ENCODE assay signal across 27 cellular contexts in the genomic region with DNA sequence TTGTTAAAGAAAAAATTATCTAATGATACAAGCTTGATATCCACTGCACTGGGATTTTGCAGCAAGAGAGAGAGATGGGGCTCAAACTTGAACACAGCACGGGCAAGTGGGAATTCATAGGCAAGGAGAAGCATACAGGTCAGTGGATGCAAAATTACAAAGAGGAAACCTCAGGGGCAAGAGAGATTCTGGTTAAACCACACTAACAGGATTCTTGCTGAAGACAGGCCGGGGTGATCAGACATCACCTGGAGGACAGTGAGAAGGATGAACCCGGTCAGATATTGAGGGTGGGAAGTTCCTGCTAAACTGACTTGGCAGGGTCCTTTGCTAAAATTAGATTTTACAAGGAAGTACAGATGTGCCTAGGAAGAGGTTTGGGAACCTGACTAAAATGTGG. TPM values are rescaled to one million over a fixed set of nuclear protein-coding genes. Genes with fewer than 3 reads are reported as not detected.
DNase-seq lines count a peak whose midpoint lies in the region; ATAC-seq, FAIRE-seq and TF ChIP-seq lines count a peak whose summit lies in the region.
"Had no signal": no experiment of that assay in that cellular context is flagged by ENCODE, and none has a peak within 500 bp of the region (broad histone marks: within the 10 kb centered on the region; RNA-seq: fewer than 3 reads in every experiment).

No MANE protein-coding gene starts in this region.

- no peak for FAIRE-seq in small intestine (lab: Jason Lieb, UNC)
- FAIRE-seq: GM19239, islet of Langerhans, K562 had no signal

- peaks cover 6 to 16% of the 10 kb centered on the region in 2 donors for H3K4me1 ChIP-seq in small intestine (ENCODE audit: control insufficient read depth in 2 of 2, insufficient read depth in 1 of 2, low read depth in 1 of 2, low read length in 1 of 2)

- in situ Hi-C loops in brain microvascular endothelial cell (cut with HindIII; ENCODE audit: low pct_ligation_motif_present, low sequenced_read_pairs): no loop called here

- no peaks in the 10 kb centered on the region for H3K9me3 Mint-ChIP-seq in activated CD4-positive, alpha-beta T cell treated with anti-CD3 and anti-CD28 coated beads for 36 hours (ENCODE audit: low read depth)
- H3K9me3 Mint-ChIP-seq in activated T-helper 17 cell treated with anti-CD3 and anti-CD28 coated beads, Interleukin-2, amount 50 U/mL, for 72 hours: no peaks in the 10 kb centered on the region
- H3K9me3 Mint-ChIP-seq: HFFc6; stimulated activated naive B cell treated with anti-CD40 and anti-IgM and Interleukin-4, amounts not matched to agents 10 μg/mL and 1 μg/mL and 100 μg/mL, for 72 hours had no signal

- CTCF ChIA-PET in activated CD4-positive, alpha-beta T cell treated with anti-CD3 and anti-CD28 coated beads for 36 hours (lab: Charles Lee): interaction anchor here (0.8 to 1.3 kb wide), 2 partner anchors 55 to 634 kb away, joined by 3 to 4 read pairs; no protein-coding TSS in a partner anchor

- intact Hi-C loops in activated CD4-positive, alpha-beta T cell treated with anti-CD3 and anti-CD28 coated beads for 36 hours (cut with DNase I, micrococcal nuclease): no loop called here

- no peaks in the 10 kb centered on the region for H3K27me3 Mint-ChIP-seq in activated CD4-positive, alpha-beta T cell treated with anti-CD3 and anti-CD28 coated beads for 36 hours
- no peaks in the 10 kb centered on the region for H3K27me3 Mint-ChIP-seq in activated T-helper 17 cell treated with anti-CD3 and anti-CD28 coated beads, Interleukin-2, amount 50 U/mL, for 72 hours

- H3K36me3 ChIP-seq in small intestine (ENCODE audit: control insufficient read depth in 2 of 2, insufficient read depth in 2 of 2, low read length in 2 of 2) (no peaks in the 10 kb centered on the region), brain microvascular endothelial cell (replicated peaks) (no peaks in the 10 kb centered on the region)

- H3K27ac Mint-ChIP-seq in activated CD4-positive, alpha-beta T cell treated with anti-CD3 and anti-CD28 coated beads for 36 hours: peak overlapping the region; percentile 45
- peak overlapping the region; percentile 55 for H3K27ac Mint-ChIP-seq in activated T-helper 17 cell treated with anti-CD3 and anti-CD28 coated beads, Interleukin-2, amount 50 U/mL, for 72 hours
- H3K27ac Mint-ChIP-seq: HFFc6; stimulated activated naive B cell treated with anti-CD40 and anti-IgM and Interleukin-4, amounts not matched to agents 10 μg/mL and 1 μg/mL and 100 μg/mL, for 72 hours had no signal

- POLR2A ChIA-PET in activated CD4-positive, alpha-beta T cell treated with anti-CD3 and anti-CD28 coated beads for 36 hours (lab: Charles Lee): no interaction called here

- H3K27ac ChIP-seq in small intestine (ENCODE audit: low read depth in 1 of 2, low read length in 1 of 2): peak overlapping the region; percentile 34 to 73
- H3K27ac ChIP-seq in brain microvascular endothelial cell: no peak overlapping the region
- H3K27ac ChIP-seq: epithelial cell of prostate, psoas muscle had no signal

- H3K4me1 Mint-ChIP-seq in activated CD4-positive, alpha-beta T cell treated with anti-CD3 and anti-CD28 coated beads for 36 hours: peaks cover 85% of the 10 kb centered on the region
- H3K4me1 Mint-ChIP-seq in activated T-helper 17 cell treated with anti-CD3 and anti-CD28 coated beads, Interleukin-2, amount 50 U/mL, for 72 hours: peaks cover 54% of the 10 kb centered on the region

- H3K9me3 ChIP-seq in small intestine (ENCODE audit: control insufficient read depth, low read depth): no peaks in the 10 kb centered on the region
- H3K9me3 ChIP-seq: mucosa of descending colon, psoas muscle had no signal

- H3K4me3 ChIP-seq in small intestine (ENCODE audit: low read depth in 1 of 2, low read length in 2 of 2): no peak overlapping the region
- H3K4me3 ChIP-seq in brain microvascular endothelial cell (ENCODE audit: low read depth, low read length): no peak overlapping the region
- H3K4me3 ChIP-seq: K562, mucosa of descending colon, psoas muscle had no signal

- WGBS in small intestine, 3 donors: 59 to 82% (median 71%) methylated on average over 3 of the region's 3 CpGs

- H3K4me3 Mint-ChIP-seq in activated CD4-positive, alpha-beta T cell treated with anti-CD3 and anti-CD28 coated beads for 36 hours: no peak overlapping the region
- H3K4me3 Mint-ChIP-seq in activated T-helper 17 cell treated with anti-CD3 and anti-CD28 coated beads, Interleukin-2, amount 50 U/mL, for 72 hours: peak overlapping the region; percentile 81
- H3K4me3 Mint-ChIP-seq: HFFc6; stimulated activated naive B cell treated with anti-CD40 and anti-IgM and Interleukin-4, amounts not matched to agents 10 μg/mL and 1 μg/mL and 100 μg/mL, for 72 hours had no signal

- TF ChIP-seq CTCF in brain microvascular endothelial cell (IDR thresholded peaks at IDR 0.05; ENCODE audit: low read depth, low read length, missing control alignments): no peak

- no peak for DNase-seq in activated CD4-positive, alpha-beta T cell treated with anti-CD3 and anti-CD28 coated beads for 36 hours
- DNase-seq in activated CD4-positive, alpha-beta T cell treated with anti-CD3 and anti-CD28 coated beads, Interleukin-2, amount 50 U/mL, for 48 hours: no peak
- DNase-seq in ELF-1 (ENCODE audit: low read depth, low spot score) (peak; percentile 18), small intestine (no peak), brain microvascular endothelial cell (no peak)
- no peak for DNase-seq in stimulated activated CD4-positive, alpha-beta T cell treated with anti-CD3 and anti-CD28 coated beads, Interleukin-1b, Interleukin-23, amount 100 ng/mL, for 48 hours
- DNase-seq: AML-193; anterior cingulate cortex; caudate nucleus; dermis blood vessel endothelial cell; HFFc6; mucosa of descending colon; NCI-H187; NCI-H748 treated with DMSO at 0.1 percent for 48 hours; psoas muscle; stimulated activated CD4-positive, alpha-beta T cell treated with anti-CD3 and anti-CD28 coated beads, Interleukin-2, amount 100 ng/mL, for 24 hours; stimulated activated naive B cell treated with anti-CD40 and anti-IgM and Interleukin-4, amounts not matched to agents 10 μg/mL and 1 μg/mL and 100 μg/mL, for 72 hours had no signal

- H3K36me3 Mint-ChIP-seq in activated CD4-positive, alpha-beta T cell treated with anti-CD3 and anti-CD28 coated beads for 36 hours (ENCODE audit: low read depth): no peaks in the 10 kb centered on the region
- no peaks in the 10 kb centered on the region for H3K36me3 Mint-ChIP-seq in activated T-helper 17 cell treated with anti-CD3 and anti-CD28 coated beads, Interleukin-2, amount 50 U/mL, for 72 hours (ENCODE audit: low read depth)
- H3K36me3 Mint-ChIP-seq: stimulated activated naive B cell treated with anti-CD40 and anti-IgM and Interleukin-4, amounts not matched to agents 10 μg/mL and 1 μg/mL and 100 μg/mL, for 72 hours had no signal

- H3K27me3 ChIP-seq in small intestine (ENCODE audit: control insufficient read depth in 2 of 2, insufficient read depth in 2 of 2, low read length in 2 of 2): no peaks in the 10 kb centered on the region
- H3K27me3 ChIP-seq in brain microvascular endothelial cell (replicated peaks): no peaks in the 10 kb centered on the region

- no peak for ATAC-seq in activated CD4-positive, alpha-beta T cell treated with anti-CD3 and anti-CD28 coated beads for 36 hours
- ATAC-seq in activated T-helper 17 cell treated with anti-CD3 and anti-CD28 coated beads, Interleukin-2, amount 50 U/mL, for 72 hours (replicated peaks): no peak
- no peak for ATAC-seq in HG03521 (IDR thresholded peaks at IDR 0.05; ENCODE audit: unreplicated experiment)
- ATAC-seq: K562; mucosa of descending colon; psoas muscle; Right ventricle myocardium inferior; stimulated activated naive B cell treated with anti-CD40 and anti-IgM and Interleukin-4, amounts not matched to agents 10 μg/mL and 1 μg/mL and 100 μg/mL, for 72 hours had no signal

RNA-seq across cellular contexts. Expression of a gene that starts 2.5 kb away (rescaled TPM):
- total RNA-seq in activated CD4-positive, alpha-beta T cell treated with anti-CD3 and anti-CD28 coated beads for 36 hours: 10 to 100 TPM; 16.8 to 18.7 TPM
- total RNA-seq in activated T-helper 17 cell treated with anti-CD3 and anti-CD28 coated beads, Interleukin-2, amount 50 U/mL, for 72 hours: 10 to 100 TPM; 20.7 to 22.1 TPM
- polyA plus RNA-seq in small intestine: 100 to 1,000 TPM in 2 of 3 donors, 10 to 100 TPM in 1; 84.3 to 360 (median 245) TPM

RNA-seq across cellular contexts. Expression of a gene that starts 28.2 kb away (rescaled TPM):
- total RNA-seq in activated CD4-positive, alpha-beta T cell treated with anti-CD3 and anti-CD28 coated beads for 36 hours: not detected
- not detected for total RNA-seq in activated T-helper 17 cell treated with anti-CD3 and anti-CD28 coated beads, Interleukin-2, amount 50 U/mL, for 72 hours
- 1 to 10 TPM in 1 of 3 donors, not detected in 2; 5.5 TPM for polyA plus RNA-seq in small intestine
- total RNA-seq: A172, dermis blood vessel endothelial cell, fibroblast of villous mesenchyme, HFFc6 had no signal

RNA-seq across cellular contexts. Expression of a gene that starts 29.1 kb away (rescaled TPM):
- not detected for total RNA-seq in activated CD4-positive, alpha-beta T cell treated with anti-CD3 and anti-CD28 coated beads for 36 hours
- not detected for total RNA-seq in activated T-helper 17 cell treated with anti-CD3 and anti-CD28 coated beads, Interleukin-2, amount 50 U/mL, for 72 hours
- polyA plus RNA-seq in small intestine: 100 to 1,000 TPM in 2 of 3 donors, 10 to 100 TPM in 1; 35.6 to 447 (median 141) TPM
- total RNA-seq: dermis blood vessel endothelial cell, fibroblast of villous mesenchyme, HFFc6, K562, liver, psoas muscle had no signal
- polyA plus RNA-seq: K562 had no signal

RNA-seq across cellular contexts. Expression of a gene that starts 43.1 kb away (rescaled TPM):
- under 1 TPM in 1 of 2 experiments, not detected in 1; 0.07 TPM for total RNA-seq in activated CD4-positive, alpha-beta T cell treated with anti-CD3 and anti-CD28 coated beads for 36 hours
- under 1 TPM in 1 of 2 donors, not detected in 1; 0.11 TPM for total RNA-seq in activated T-helper 17 cell treated with anti-CD3 and anti-CD28 coated beads, Interleukin-2, amount 50 U/mL, for 72 hours
- polyA plus RNA-seq in small intestine: 1 to 10 TPM in 1 of 3 donors, under 1 TPM in 1, not detected in 1; 1.00 to 2.7 TPM
- total RNA-seq: A172, dermis blood vessel endothelial cell, fibroblast of villous mesenchyme, HFFc6, K562 had no signal
- polyA plus RNA-seq: K562 had no signal
